In the genomic region with DNA sequence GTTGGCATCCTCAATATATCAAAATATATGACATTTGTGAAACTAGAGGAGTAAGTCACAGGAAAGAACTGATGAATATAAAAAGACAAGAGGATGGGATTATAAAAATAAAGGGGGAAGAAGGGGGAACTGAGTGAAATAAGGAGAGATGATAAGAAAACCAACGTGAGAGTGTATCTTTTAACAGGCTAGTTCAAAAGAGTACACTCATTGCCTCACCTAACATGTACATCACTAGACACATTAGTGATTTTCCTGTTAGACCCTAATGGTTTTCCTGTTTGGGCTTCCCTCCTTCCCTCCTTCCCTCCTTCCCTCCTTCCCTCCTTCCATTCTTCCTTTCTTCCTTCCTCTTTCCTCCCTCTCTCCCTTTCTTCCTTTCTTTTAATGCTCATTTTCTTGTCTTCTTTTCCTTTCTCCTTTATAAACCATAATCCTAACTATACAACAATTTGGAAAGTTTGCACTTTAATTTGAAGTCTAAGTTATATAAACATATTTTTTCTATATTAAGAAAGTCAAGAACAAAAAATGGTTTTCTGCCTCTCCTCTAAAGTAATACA, we compare ENCODE assay signal across 13 cellular contexts.
"Had no signal": no experiment of that assay in that cellular context is flagged by ENCODE, and none has a peak within 500 bp of the region (broad histone marks: within the 10 kb centered on the region; RNA-seq: fewer than 3 reads in every experiment).

No MANE protein-coding gene starts in this region.

- H3K27me3 ChIP-seq: colonic mucosa, foreskin keratinocyte, neutrophil, ovary, right atrium auricular region had no signal

- H3K4me3 ChIP-seq: colonic mucosa, mucosa of descending colon, ovary, right atrium auricular region, smooth muscle cell had no signal

- H3K27ac ChIP-seq: colonic mucosa, foreskin keratinocyte, ovary, right atrium auricular region had no signal

- H3K36me3 ChIP-seq: colonic mucosa, neutrophil, ovary, right atrium auricular region had no signal

- H3K4me2 ChIP-seq: smooth muscle cell had no signal

- H3K9me3 ChIP-seq: colonic mucosa, mucosa of descending colon, neutrophil, ovary, right atrium auricular region had no signal

- DNase-seq: colonic mucosa; head of caudate nucleus; hypothalamus; mucosa of descending colon; naive thymus-derived CD8-positive, alpha-beta T cell; ovary; stimulated activated CD4-positive, alpha-beta T cell treated with anti-CD3 and anti-CD28 coated beads, Interleukin-2, amount 100 ng/mL, for 48 hours; stimulated activated naive CD4-positive, alpha-beta T cell treated with Interleukin-2 at 50 U/mL for 16 hours; trophoblast cell had no signal

- ATAC-seq: foreskin keratinocyte; naive thymus-derived CD8-positive, alpha-beta T cell had no signal

- H3K4me1 ChIP-seq: colonic mucosa, right atrium auricular region had no signal
